ENCODE assay signal across 1 cellular context in genomic region chr2:173938700-173939384, GRCh38.
TF ChIP-seq lines count a peak whose summit lies in the region.

No MANE protein-coding gene starts in this region.

TF ChIP-seq in WTC11, 78 proteins besides CTCF, POLR2A, EP300 and RAD21:
- no peak for TF ChIP-seq ZNF425 (CRISPR knock-in tag; conservative IDR thresholded peaks at IDR 0.05)
- no peak for TF ChIP-seq ZNF423 (CRISPR knock-in tag; IDR thresholded peaks at IDR 0.05)
- no peak for TF ChIP-seq ZNF121 (CRISPR knock-in tag; IDR thresholded peaks at IDR 0.05)
- no peak for TF ChIP-seq ZNF219 (CRISPR knock-in tag; IDR thresholded peaks at IDR 0.05; ENCODE audit: borderline replicate concordance)
- TF ChIP-seq EMX1 (CRISPR knock-in tag; IDR thresholded peaks at IDR 0.05) = no peak
- TF ChIP-seq E2F4 (CRISPR knock-in tag; IDR thresholded peaks at IDR 0.05; ENCODE audit: borderline replicate concordance, low read depth) = no peak
- TF ChIP-seq SMAD4 (CRISPR knock-in tag; IDR thresholded peaks at IDR 0.05) = no peak
- no peak for TF ChIP-seq ZNF281 (CRISPR knock-in tag; IDR thresholded peaks at IDR 0.05)
- TF ChIP-seq ZNF416 (CRISPR knock-in tag; IDR thresholded peaks at IDR 0.05) = no peak
- TF ChIP-seq ELF4 (CRISPR knock-in tag; IDR thresholded peaks at IDR 0.05; ENCODE audit: low read depth) = no peak
- no peak for TF ChIP-seq ZNF317 (CRISPR knock-in tag; IDR thresholded peaks at IDR 0.05; ENCODE audit: borderline replicate concordance, low read depth)
- TF ChIP-seq SMAD3 (CRISPR knock-in tag; IDR thresholded peaks at IDR 0.05; ENCODE audit: borderline replicate concordance) = no peak
